In the genomic region with DNA sequence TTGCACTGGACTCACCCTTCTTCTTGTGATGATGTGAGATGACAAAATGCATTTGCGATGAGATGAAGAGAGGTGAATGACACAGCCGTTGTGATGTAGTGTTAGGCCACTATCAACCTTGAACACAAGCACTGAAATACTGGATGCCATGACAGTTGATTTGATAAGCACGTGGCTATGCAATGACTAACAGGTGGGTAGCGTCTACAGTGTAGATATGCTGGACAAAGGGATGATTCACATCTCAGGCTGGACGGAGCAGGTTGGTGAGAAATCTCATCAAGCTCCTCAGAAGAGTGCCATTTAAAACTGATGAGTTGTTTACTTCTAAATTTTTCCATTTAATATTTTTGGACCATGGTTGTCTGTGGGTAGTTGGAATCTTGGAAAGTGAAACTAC, we compare ENCODE assay signal across 14 cellular contexts.
"Had no signal": no experiment of that assay in that cellular context is flagged by ENCODE, and none has a peak within 500 bp of the region (broad histone marks: within the 10 kb centered on the region; RNA-seq: fewer than 3 reads in every experiment).

No MANE protein-coding gene starts in this region.

- H3K36me3 ChIP-seq: adrenal gland, thyroid gland had no signal

- H3K27me3 ChIP-seq: adrenal gland, body of pancreas, thyroid gland had no signal

- H3K9me3 ChIP-seq: adrenal gland, body of pancreas, mucosa of descending colon, thyroid gland had no signal

- DNase-seq: activated CD4-positive, alpha-beta memory T cell treated with anti-CD3 and anti-CD28 coated beads for 36 hours; activated CD4-positive, alpha-beta T cell treated with anti-CD3 and anti-CD28 coated beads for 36 hours; activated CD8-positive, alpha-beta memory T cell treated with anti-CD3 and anti-CD28 coated beads, Interleukin-2, amount 10 ng/mL, durations not matched to agents 7 days and 5 days; activated T-cell treated with anti-CD3 and anti-CD28 coated beads, Interleukin-2, amount 50 U/mL, for 1 hour; adrenal gland; body of pancreas; cerebellar nuclear complex; effector memory CD4-positive, alpha-beta T cell; mucosa of descending colon; naive thymus-derived CD4-positive, alpha-beta T cell; posterior cingulate gyrus; stimulated activated CD4-positive, alpha-beta T cell treated with anti-CD3 and anti-CD28 coated beads, Interleukin-2, amount 100 ng/mL, for 48 hours; thyroid gland had no signal

- H3K4me3 ChIP-seq: adrenal gland, body of pancreas, mucosa of descending colon, thyroid gland had no signal

- H3K27ac ChIP-seq: adrenal gland, body of pancreas, thyroid gland had no signal

- ATAC-seq: activated CD4-positive, alpha-beta T cell treated with anti-CD3 and anti-CD28 coated beads for 36 hours; activated CD8-positive, alpha-beta memory T cell treated with anti-CD3 and anti-CD28 coated beads, Interleukin-2, amount 10 ng/mL, durations not matched to agents 7 days and 5 days; body of pancreas; mucosa of descending colon; naive thymus-derived CD4-positive, alpha-beta T cell; stimulated activated memory B cell treated with anti-CD40 and anti-IgM and Interleukin-4, amounts not matched to agents 10 μg/mL and 1 μg/mL and 100 μg/mL, for 72 hours had no signal

- H3K4me1 ChIP-seq: adrenal gland, body of pancreas, thyroid gland had no signal
